ENCODE assay signal across 26 cellular contexts in genomic region chr20:21390768-21391167, GRCh38. TPM values are rescaled to one million over a fixed set of nuclear protein-coding genes. Genes with fewer than 3 reads are reported as not detected.
A peak's percentile ranks its signal among the peaks of the same experiment; 100 is the strongest.
DNase-seq lines count a peak whose midpoint lies in the region; ATAC-seq, FAIRE-seq and TF ChIP-seq lines count a peak whose summit lies in the region.
"Had no signal": no experiment of that assay in that cellular context is flagged by ENCODE, and none has a peak within 500 bp of the region (broad histone marks: within the 10 kb centered on the region; RNA-seq: fewer than 3 reads in every experiment).

No MANE protein-coding gene starts in this region.

- H3K9ac ChIP-seq in HUES6 (ENCODE audit: low read length) (no peak overlapping the region), H1 (replicated peaks in 1 of 4; ENCODE audit: extremely low read depth in 1 of 4, low read depth in 3 of 4, low read length in 3 of 4) (no peak overlapping the region), GM23248 (no peak overlapping the region)
- H3K9ac ChIP-seq: BLaER1 treated with 17β-estradiol and CSF1 and Interleukin-3, amounts not matched to agents 10 nM and 100 nM; KMS-11 had no signal

- H3K27ac ChIP-seq in GM23338 (ENCODE audit: low read depth) (no peak overlapping the region), HUES6 (ENCODE audit: low read depth, low read length) (no peak overlapping the region), H1 (ENCODE audit: low read depth, low read length) (no peak overlapping the region), osteoblast (ENCODE audit: low read depth, low read length) (no peak overlapping the region), GM23248 (no peak overlapping the region)
- H3K27ac ChIP-seq: BLaER1 treated with 17β-estradiol and CSF1 and Interleukin-3, amounts not matched to agents 10 nM and 100 nM; KMS-11; SJCRH30 had no signal

- no peak overlapping the region for H2BK20ac ChIP-seq in H1 (ENCODE audit: low read length)

- H3K9me3 Mint-ChIP-seq in GM23338 = peaks cover 5% of the 10 kb centered on the region; the same call in 2 of the 3 replicates

- in situ Hi-C loops in GM23248 (cut with MboI) = no loop called here

- H4K8ac ChIP-seq in H1 (ENCODE audit: extremely low read depth, insufficient read depth, low read length) = no peak overlapping the region

- no peak overlapping the region for H3K23ac ChIP-seq in H1 (ENCODE audit: insufficient read length)

- H2AFZ ChIP-seq in GM23338 (no peak overlapping the region), H1 (ENCODE audit: low read length) (no peak overlapping the region), osteoblast (ENCODE audit: low read length) (no peak overlapping the region), GM23248 (no peak overlapping the region)

- H3K18ac ChIP-seq in H1 (ENCODE audit: extremely low read depth, low read length) = no peak overlapping the region

- H2AK5ac ChIP-seq in H1 (ENCODE audit: low read depth, low read length) = no peak overlapping the region

- H3K4me2 ChIP-seq in GM23338 (peak overlapping the region; percentile 81), H1 (ENCODE audit: insufficient read depth in 1 of 2, low read depth in 2 of 2, low read length in 2 of 2) (peak overlapping the region; percentile 73 to 91; a peak in 3 of 4 replicates), osteoblast (ENCODE audit: insufficient read depth, low read length) (no peak overlapping the region), GM23248 (ENCODE audit: unreplicated experiment) (no peak overlapping the region)
- H3K4me2 ChIP-seq: BLaER1 treated with 17β-estradiol and CSF1 and Interleukin-3, amounts not matched to agents 10 nM and 100 nM; KMS-11 had no signal

- no peaks in the 10 kb centered on the region for H3K79me1 ChIP-seq in H1 (ENCODE audit: low read depth, low read length)

- peak; percentile 47 for DNase-seq in GM23338 (ENCODE audit: low spot score)
- no peak for DNase-seq in H1 (ENCODE audit: low read depth in 1 of 2, low spot score in 2 of 2)
- peak; percentile 32 for DNase-seq in osteoblast (ENCODE audit: insufficient read length, low spot score, missing footprints)
- DNase-seq in GM23248 = no peak
- DNase-seq in COR-L47 (lab: John Stamatoyannopoulos, UW) = no peak
- DNase-seq: AML-193; CD4-positive, alpha-beta T cell; DMS53; GOT3; IMR-90; MM.1S; NCI-H1417; NCI-H1694; NCI-H2171 treated with DMSO at 0.1 percent for 48 hours; NCI-H345; NCI-H510A treated with DMSO at 0.1 percent for 48 hours; PC-3; SJCRH30 had no signal

- TF ChIP-seq EP300 in H1 (IDR thresholded peaks at IDR 0.05; ENCODE audit: borderline replicate concordance in 1 of 2, low read depth in 2 of 2, low read length in 2 of 2) = no peak

- H3K4me1 Mint-ChIP-seq in GM23338 = peaks cover 21% of the 10 kb centered on the region

- H2BK120ac ChIP-seq in H1 (replicated peaks; ENCODE audit: low read depth, low read length) = no peak overlapping the region

- H3K36me3 ChIP-seq in GM23338 (ENCODE audit: insufficient read depth) (no peaks in the 10 kb centered on the region), HUES6 (ENCODE audit: control insufficient read depth, insufficient read depth, low read length) (peaks cover 34% of the 10 kb centered on the region), H1 (ENCODE audit: control insufficient read depth in 2 of 4, insufficient read depth in 4 of 4, low read length in 3 of 4) (peaks cover 0 to 18% (median 8%) of the 10 kb centered on the region in 4 experiments; a peak in 5 of 8 replicates), osteoblast (ENCODE audit: insufficient read depth, low read length) (peaks cover 32% of the 10 kb centered on the region), GM23248 (ENCODE audit: low read depth) (peaks cover 50% of the 10 kb centered on the region)

- H4K5ac ChIP-seq in H1 (ENCODE audit: insufficient read length, low read depth, low read length) = no peak overlapping the region

- CTCF ChIA-PET in H1 (lab: Charles Lee; ENCODE audit: partially characterized antibody) = interaction anchor here (0.8 to 3.3 kb wide), 6 partner anchors 101 to 526 kb away, joined by 3 to 17 read pairs (median 6); no protein-coding TSS in a partner anchor

- WGBS in H1 (ENCODE audit: extremely low coverage in 1 of 2, insufficient coverage in 1 of 2, insufficient read length in 1 of 2, insufficient replicate concordance in 2 of 2, low coverage in 1 of 2, low lambda C conversion rate in 2 of 2, missing lambda C conversion rate in 1 of 2), 2 experiments = 29% methylated on average over 7 of the region's 7 CpGs; no CpG with 5 or more reads in 1 of the 2 experiments
- WGBS in GM23248 (ENCODE audit: low coverage in 1 of 2, low lambda C conversion rate in 2 of 2, missing lambda C conversion rate in 2 of 2), 2 experiments = 100% methylated on average over 7 of the region's 7 CpGs

- peak; percentile 7 for FAIRE-seq in H1 (lab: Jason Lieb, UNC)
- FAIRE-seq: A204.1, GM18507 had no signal

- ATAC-seq in GM23338 (peak; percentile 40), HG02938 (IDR thresholded peaks at IDR 0.05; ENCODE audit: unreplicated experiment) (no peak)
- ATAC-seq: PC-3 had no signal

- H3K27me3 Mint-ChIP-seq in GM23338 (ENCODE audit: insufficient read depth, low read depth, poor library complexity) = peaks cover 46% of the 10 kb centered on the region

- H4K20me1 ChIP-seq in GM23338 (replicated peaks; ENCODE audit: insufficient read depth) (peaks cover 26% of the 10 kb centered on the region), H1 (replicated peaks in 1 of 2; ENCODE audit: control insufficient read depth in 1 of 2, insufficient read depth in 2 of 2, low read length in 2 of 2) (peaks cover 0 to 7% of the 10 kb centered on the region in 2 experiments), osteoblast (ENCODE audit: insufficient read depth, low read length) (peaks cover 6% of the 10 kb centered on the region), GM23248 (ENCODE audit: insufficient read depth) (no peaks in the 10 kb centered on the region)

- H3K27me3 ChIP-seq in GM23338 (ENCODE audit: insufficient read depth) = peaks cover 63% of the 10 kb centered on the region
- H3K27me3 ChIP-seq in HUES6 (ENCODE audit: control insufficient read depth, insufficient read depth, low read length) = peaks cover 64% of the 10 kb centered on the region
- H3K27me3 ChIP-seq in H1 (replicated peaks in 1 of 4; ENCODE audit: control insufficient read depth in 3 of 4, extremely low read depth in 1 of 4, insufficient read depth in 3 of 4, low read length in 3 of 4) = peaks cover 25 to 49% (median 39%) of the 10 kb centered on the region in 4 experiments
- peaks cover 48% of the 10 kb centered on the region for H3K27me3 ChIP-seq in osteoblast (ENCODE audit: insufficient read depth, low read length)
- H3K27me3 ChIP-seq in GM23248 (replicated peaks; ENCODE audit: insufficient read depth) = peaks cover 36% of the 10 kb centered on the region
- H3K27me3 ChIP-seq: SJCRH30 had no signal

- H3K23me2 ChIP-seq in H1 (ENCODE audit: low read depth, low read length) = peaks cover 3% of the 10 kb centered on the region; the same call in 1 of the 2 replicates

- no peak overlapping the region for H4K91ac ChIP-seq in H1 (replicated peaks; ENCODE audit: insufficient read length, low read length)

- TF ChIP-seq POLR2A in H1 (IDR thresholded peaks at IDR 0.05; ENCODE audit: control extremely low read depth in 1 of 2, low read depth in 2 of 2, low read length in 2 of 2) = peak in 1 of 2 experiments; percentile 21; a peak in 1 of 3 replicates

- POLR2A ChIA-PET in H1 (lab: Charles Lee; ENCODE audit: partially characterized antibody) = interaction anchor here (0.7 to 1.6 kb wide), 6 partner anchors 29 to 815 kb away, joined by 3 to 6 read pairs (median 3); partner anchors contain the start of gene XRN2

- H3F3A ChIP-seq in GM23338 (replicated peaks; ENCODE audit: low read depth) = 0 out of 2 replicates have a peak, but pooled peaks cover 4% of the 10 kb centered on the region
- peaks cover 13% of the 10 kb centered on the region; the same call in 1 of the 2 replicates for H3F3A ChIP-seq in GM23248 (ENCODE audit: insufficient read depth)

- peak overlapping the region; percentile 57 for H3K4me3 ChIP-seq in GM23338
- H3K4me3 ChIP-seq in HUES6 (ENCODE audit: low read depth, low read length) = 0 out of 2 replicates have a peak overlapping the region, but pooled peaks have one; percentile 48
- H3K4me3 ChIP-seq in H1 (ENCODE audit: extremely low read depth in 1 of 4, insufficient read depth in 2 of 4, low read depth in 3 of 4, low read length in 4 of 4) = peak overlapping the region in 1 of 4 experiments; percentile 60; a peak in 2 of 8 replicates
- no peak overlapping the region for H3K4me3 ChIP-seq in osteoblast (ENCODE audit: insufficient read depth, low read length)
- H3K4me3 ChIP-seq in GM23248 = no peak overlapping the region
- H3K4me3 ChIP-seq: BLaER1 treated with 17β-estradiol and CSF1 and Interleukin-3, amounts not matched to agents 10 nM and 100 nM; SJCRH30 had no signal

- H3K9me2 ChIP-seq in GM23338 (ENCODE audit: insufficient read depth) = no peaks in the 10 kb centered on the region
- H3K9me2 ChIP-seq in GM23248 (ENCODE audit: insufficient read depth) = no peaks in the 10 kb centered on the region

- H2BK12ac ChIP-seq in H1 (ENCODE audit: low read depth, low read length) = no peak overlapping the region

- no peaks in the 10 kb centered on the region for H3K9me3 ChIP-seq in HUES6 (ENCODE audit: control insufficient read depth, insufficient read depth, low read depth, low read length)
- no peaks in the 10 kb centered on the region for H3K9me3 ChIP-seq in H1 (ENCODE audit: insufficient read depth in 2 of 2, low read depth in 1 of 2, low read length in 1 of 2)
- no peaks in the 10 kb centered on the region for H3K9me3 ChIP-seq in osteoblast (ENCODE audit: low read depth, low read length)
- H3K9me3 ChIP-seq in GM23248 (ENCODE audit: low read depth) = no peaks in the 10 kb centered on the region
- H3K9me3 ChIP-seq: SJCRH30 had no signal

- H3K4me1 ChIP-seq in GM23338 (ENCODE audit: insufficient read depth) (peaks cover 40% of the 10 kb centered on the region), HUES6 (ENCODE audit: control insufficient read depth, insufficient read depth, low read length) (peaks cover 6% of the 10 kb centered on the region), H1 (replicated peaks in 1 of 4; ENCODE audit: control insufficient read depth in 3 of 4, insufficient read depth in 4 of 4, low read length in 3 of 4) (no peaks in the 10 kb centered on the region), osteoblast (ENCODE audit: insufficient read depth, low read length) (no peaks in the 10 kb centered on the region), GM23248 (ENCODE audit: insufficient read depth) (no peaks in the 10 kb centered on the region)
- H3K4me1 ChIP-seq: BLaER1 treated with 17β-estradiol and CSF1 and Interleukin-3, amounts not matched to agents 10 nM and 100 nM had no signal

- no peak for TF ChIP-seq CTCF in GM23338 (conservative IDR thresholded peaks at IDR 0.05; ENCODE audit: low read depth in 2 of 2)
- TF ChIP-seq CTCF in H1 (IDR thresholded peaks at IDR 0.05; ENCODE audit: control extremely low read depth in 1 of 3, insufficient read depth in 1 of 3, low read depth in 1 of 3, low read length in 3 of 3) = no peak
- no peak for TF ChIP-seq CTCF in osteoblast (IDR thresholded peaks at IDR 0.05; ENCODE audit: extremely low read depth, low read depth, low read length)

- no peak overlapping the region for H3K56ac ChIP-seq in H1 (replicated peaks; ENCODE audit: insufficient read length, low read depth, low read length)

- TF ChIP-seq RAD21 in H1 (IDR thresholded peaks at IDR 0.05 in 1 of 2, conservative IDR thresholded peaks at IDR 0.05 in 1 of 2; ENCODE audit: low read depth in 2 of 2, low read length in 2 of 2) = no peak

- no peak overlapping the region for H3K27ac Mint-ChIP-seq in GM23338
- H3K27ac Mint-ChIP-seq: CD4-positive, alpha-beta T cell had no signal

- no peak overlapping the region for H2BK15ac ChIP-seq in H1 (ENCODE audit: low read length)

- H2BK5ac ChIP-seq in H1 (ENCODE audit: low read depth, low read length) = no peak overlapping the region

- no peaks in the 10 kb centered on the region for H3K79me2 ChIP-seq in GM23338 (replicated peaks; ENCODE audit: insufficient read depth)
- H3K79me2 ChIP-seq in H1 (ENCODE audit: control insufficient read depth in 1 of 2, insufficient read depth in 2 of 2, low read length in 2 of 2) = no peaks in the 10 kb centered on the region
- H3K79me2 ChIP-seq in osteoblast (ENCODE audit: insufficient read depth, low read length) = no peaks in the 10 kb centered on the region
- H3K79me2 ChIP-seq in GM23248 (ENCODE audit: insufficient read depth) = no peaks in the 10 kb centered on the region

- H3K4ac ChIP-seq in H1 (replicated peaks; ENCODE audit: insufficient read length, low read depth, low read length) = no peak overlapping the region

- peaks cover 22% of the 10 kb centered on the region for H3K36me3 Mint-ChIP-seq in GM23338 (ENCODE audit: low read depth)

- H3K14ac ChIP-seq in H1 (ENCODE audit: insufficient read length) = no peak overlapping the region

- peak overlapping the region; percentile 71 for H3K4me3 Mint-ChIP-seq in GM23338
- H3K4me3 Mint-ChIP-seq: CD4-positive, alpha-beta T cell had no signal

RNA-seq across cellular contexts. Expression of gene NKX2-4, which starts 6.6 kb away (rescaled TPM):
- total RNA-seq in GM23338 (2014; rRNA removed; shearing (Covaris generic)) = 0.35 and 2.1 TPM in 2 replicates
- polyA plus RNA-seq in GM23338 (2016; fragmentation: Nextera tagmentation; extraction: Ambion mirVana) = 0.31 and 0.61 TPM in 2 replicates
- 0.19 and 0.37 TPM in 2 replicates for total RNA-seq in H1 (2021; fragmentation: NEBNext Ultra II Directional; extraction: Animal tissue kit (Norgen Biotek cat#: 25700))
- polyA plus RNA-seq in H1 (2011; rRNA removed) = 0.12 and 0.19 TPM in 2 replicates
- 0.31 TPM for polyA plus RNA-seq in H1 (2011; cell fraction: cytosol; rRNA removed)
- 0.31 TPM for polyA plus RNA-seq in H1 (2011; cell fraction: nucleus; rRNA removed)
- 0.11 to 0.32 TPM (median 0.15 TPM) in 4 replicates for polyA plus RNA-seq in H1 (2012, experiment 1 of 2)
- 0.09 TPM for polyA plus RNA-seq in H1 (2012, experiment 2 of 2)
- polyA plus RNA-seq in H1 (2013, experiment 1 of 2) = 0.12 TPM
- 0.13 TPM for polyA plus RNA-seq in H1 (2013, experiment 2 of 2)
- not detected in 2 replicates for polyA minus RNA-seq in H1 (2011; rRNA and poly(A)+ RNA removed)
- not detected for polyA minus RNA-seq in H1 (2011; cell fraction: cytosol; rRNA and poly(A)+ RNA removed)
- polyA minus RNA-seq in H1 (2011; cell fraction: nucleus; rRNA and poly(A)+ RNA removed) = not detected
- not detected in 2 replicates for total RNA-seq in osteoblast
- not detected in 2 replicates for total RNA-seq in GM23248 (2014; rRNA removed; shearing (Covaris generic))
- polyA plus RNA-seq in GM23248 (2016; fragmentation: Nextera tagmentation; extraction: Ambion mirVana) = not detected in 2 replicates
- total RNA-seq: CD4-positive, alpha-beta T cell; G401; IMR-90; PC-3 had no signal
- polyA plus RNA-seq: AG04450, IMR-90 had no signal

Comparison
In these comparisons a context has a peak if more than half of its experiments do, and no peak if none do; other contexts are left out.
1. DNase-seq: peak in GM23338 (single experiment) and osteoblast (single experiment); none in H1 (0 of 2), GM23248 (single experiment) and COR-L47 (single experiment).
2. H3K4me2 ChIP-seq: peak in GM23338 (single experiment) and H1 (2 of 2); none in osteoblast (single experiment) and GM23248 (single experiment).
3. H3K4me3 ChIP-seq: peak in GM23338 (single experiment) and HUES6 (single experiment); none in osteoblast (single experiment) and GM23248 (single experiment).